Comparison of ENCODE assay signal across 29 cellular contexts in genomic region chr19:55308281-55308680, GRCh38. TPM values are rescaled to one million over a fixed set of nuclear protein-coding genes. Genes with fewer than 3 reads are reported as not detected.
"Had no signal": no experiment of that assay in that cellular context is flagged by ENCODE, and none has a peak within 500 bp of the region (broad histone marks: within the 10 kb centered on the region; RNA-seq: fewer than 3 reads in every experiment).

No MANE protein-coding gene starts in this region.

- FAIRE-seq: endometrium, kidney had no signal

- H3K27ac ChIP-seq: esophagus squamous epithelium, gastroesophageal sphincter, psoas muscle, spleen, tibial artery, upper lobe of left lung, uterus had no signal

- H3K27ac Mint-ChIP-seq: natural killer cell treated with Interleukin-12 subunit alpha and Interleukin-12 subunit beta and Interleukin-15 and Interleukin-18, amount 100 ng/mL, for 72 hours; stimulated activated memory B cell treated with anti-CD40 and anti-IgM and Interleukin-4, amounts not matched to agents 10 μg/mL and 1 μg/mL and 100 μg/mL, for 72 hours; stimulated activated naive CD8-positive, alpha-beta T cell treated with anti-CD3 and anti-CD28 coated beads, Interleukin-15, Interleukin-2, amounts not matched to agents 100 ng/mL and 50 ng/mL, for 24 hours had no signal

- DNase-seq: effector memory CD4-positive, alpha-beta T cell; esophagus squamous epithelium; foreskin fibroblast; glutamatergic neuron; kidney; left colon; left ventricle myocardium superior; mesenchymal stem cell; midbrain; occipital lobe; psoas muscle; retina; spleen; stimulated activated CD4-positive, alpha-beta T cell treated with anti-CD3 and anti-CD28 coated beads, Interleukin-15, amount 100 ng/mL, for 24 hours; stimulated activated CD4-positive, alpha-beta T cell treated with anti-CD3 and anti-CD28 coated beads, Interleukin-1b, Interleukin-23, amount 100 ng/mL, for 48 hours; stimulated activated CD4-positive, alpha-beta T cell treated with anti-CD3 and anti-CD28 coated beads, Interleukin-4, amount 100 ng/mL, for 24 hours; tibial artery; upper lobe of left lung; uterus had no signal

- H3K9me3 ChIP-seq: esophagus squamous epithelium, gastroesophageal sphincter, psoas muscle, tibial artery, upper lobe of left lung, uterus had no signal

- H3K27me3 Mint-ChIP-seq: natural killer cell treated with Interleukin-12 subunit alpha and Interleukin-12 subunit beta and Interleukin-15 and Interleukin-18, amount 100 ng/mL, for 72 hours; stimulated activated naive CD8-positive, alpha-beta T cell treated with anti-CD3 and anti-CD28 coated beads, Interleukin-15, Interleukin-2, amounts not matched to agents 100 ng/mL and 50 ng/mL, for 24 hours had no signal

- H3K4me1 Mint-ChIP-seq: stimulated activated memory B cell treated with anti-CD40 and anti-IgM and Interleukin-4, amounts not matched to agents 10 μg/mL and 1 μg/mL and 100 μg/mL, for 72 hours had no signal

- H3K27me3 ChIP-seq: esophagus squamous epithelium, gastroesophageal sphincter, spleen, upper lobe of left lung, uterus had no signal

- H3K36me3 ChIP-seq: upper lobe of left lung, uterus had no signal

- ATAC-seq: gastroesophageal sphincter; left colon; left ventricle myocardium superior; natural killer cell treated with Interleukin-12 subunit alpha and Interleukin-12 subunit beta and Interleukin-15 and Interleukin-18, amount 100 ng/mL, for 72 hours; psoas muscle; sciatic nerve; stimulated activated memory B cell treated with anti-CD40 and anti-IgM and Interleukin-4, amounts not matched to agents 10 μg/mL and 1 μg/mL and 100 μg/mL, for 72 hours had no signal

- H3K36me3 Mint-ChIP-seq: natural killer cell treated with Interleukin-12 subunit alpha and Interleukin-12 subunit beta and Interleukin-15 and Interleukin-18, amount 100 ng/mL, for 72 hours; stimulated activated memory B cell treated with anti-CD40 and anti-IgM and Interleukin-4, amounts not matched to agents 10 μg/mL and 1 μg/mL and 100 μg/mL, for 72 hours had no signal

- H3K9me3 Mint-ChIP-seq: natural killer cell treated with Interleukin-12 subunit alpha and Interleukin-12 subunit beta and Interleukin-15 and Interleukin-18, amount 100 ng/mL, for 72 hours; stimulated activated memory B cell treated with anti-CD40 and anti-IgM and Interleukin-4, amounts not matched to agents 10 μg/mL and 1 μg/mL and 100 μg/mL, for 72 hours; stimulated activated naive CD8-positive, alpha-beta T cell treated with anti-CD3 and anti-CD28 coated beads, Interleukin-15, Interleukin-2, amounts not matched to agents 100 ng/mL and 50 ng/mL, for 24 hours had no signal

- H3K4me3 ChIP-seq: esophagus squamous epithelium, gastroesophageal sphincter, lung, psoas muscle, spleen, tibial artery, upper lobe of left lung, uterus had no signal

- H3K4me1 ChIP-seq: esophagus squamous epithelium, gastroesophageal sphincter, psoas muscle, spleen, tibial artery, upper lobe of left lung, uterus had no signal

- H3K4me3 Mint-ChIP-seq: natural killer cell treated with Interleukin-12 subunit alpha and Interleukin-12 subunit beta and Interleukin-15 and Interleukin-18, amount 100 ng/mL, for 72 hours; stimulated activated memory B cell treated with anti-CD40 and anti-IgM and Interleukin-4, amounts not matched to agents 10 μg/mL and 1 μg/mL and 100 μg/mL, for 72 hours; stimulated activated naive CD8-positive, alpha-beta T cell treated with anti-CD3 and anti-CD28 coated beads, Interleukin-15, Interleukin-2, amounts not matched to agents 100 ng/mL and 50 ng/mL, for 24 hours had no signal

RNA-seq across cellular contexts. Expression of gene TMEM150B, which starts 16.9 kb away (rescaled TPM):
- total RNA-seq: epithelial cell of proximal tubule, temporal lobe had no signal

RNA-seq across cellular contexts. Expression of gene COX6B2, which starts 46.2 kb away (rescaled TPM):
- total RNA-seq: gastroesophageal sphincter; left ventricle myocardium superior; natural killer cell treated with Interleukin-12 subunit alpha and Interleukin-12 subunit beta and Interleukin-15 and Interleukin-18, amount 100 ng/mL, for 72 hours; occipital lobe; psoas muscle; skeletal muscle tissue had no signal
